ENCODE assay signal across 8 cellular contexts in the genomic region with DNA sequence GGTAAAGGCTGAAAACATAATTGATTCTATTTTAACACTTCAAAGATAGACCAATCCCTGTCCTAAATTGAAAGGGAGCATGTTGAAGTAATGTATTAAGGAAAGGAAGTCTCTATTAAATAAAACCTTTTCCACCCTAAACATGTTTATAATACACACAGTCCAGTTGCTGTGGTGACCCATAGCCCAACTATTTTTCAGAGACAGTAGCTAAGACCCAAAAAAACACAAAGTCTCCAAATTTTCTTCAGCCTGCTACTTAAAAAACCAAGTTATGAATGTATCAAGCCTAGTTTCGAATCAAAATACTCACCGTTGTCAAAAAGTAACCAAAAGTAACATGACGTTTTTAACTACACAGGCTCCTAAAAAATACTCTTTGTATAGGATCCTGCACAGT. TPM values are rescaled to one million over a fixed set of nuclear protein-coding genes. Genes with fewer than 3 reads are reported as not detected.
DNase-seq lines count a peak whose midpoint lies in the region; TF ChIP-seq lines count a peak whose summit lies in the region.

No MANE protein-coding gene starts in this region.

- H3K4me3 ChIP-seq in Jurkat, Clone E6-1 (ENCODE audit: low read length): peak overlapping the region; percentile 77
- H3K4me3 ChIP-seq in breast epithelium: peak overlapping the region; percentile 58 to 96 (median 75)
- H3K4me3 ChIP-seq in mesodermal cell (ENCODE audit: extremely low read depth, insufficient read depth, low read length, poor library complexity, severe bottlenecking): peak overlapping the region; percentile 72
- H3K4me3 ChIP-seq in testis: no peak overlapping the region

- TF ChIP-seq CTCF in breast epithelium (IDR thresholded peaks at IDR 0.05): no peak
- TF ChIP-seq CTCF in testis (IDR thresholded peaks at IDR 0.05): no peak

- H3K9me3 ChIP-seq in breast epithelium (no peaks in the 10 kb centered on the region), mesodermal cell (ENCODE audit: control insufficient read depth, low read length) (no peaks in the 10 kb centered on the region), testis (no peaks in the 10 kb centered on the region)

- H3K4me1 ChIP-seq in breast epithelium: peaks cover 0 to 7% of the 10 kb centered on the region in 2 donors
- no peaks in the 10 kb centered on the region for H3K4me1 ChIP-seq in mesodermal cell (ENCODE audit: control insufficient read depth, insufficient read depth, low read length, poor library complexity, severe bottlenecking)
- H3K4me1 ChIP-seq in testis: peaks cover 21% of the 10 kb centered on the region

- peak overlapping the region; percentile 96 to 100 for H3K27ac ChIP-seq in breast epithelium
- peak overlapping the region; percentile 97 for H3K27ac ChIP-seq in mesodermal cell (ENCODE audit: low read depth, low read length, severe bottlenecking)
- peak overlapping the region in 1 of 2 donors; percentile 95 for H3K27ac ChIP-seq in testis

- intact Hi-C loops in breast epithelium (cut with DNase I; ENCODE audit: low total_unique reads) (no loop called here), testis (cut with DNase I; ENCODE audit: low total_unique reads) (no loop called here)

- H3K36me3 ChIP-seq in breast epithelium (no peaks in the 10 kb centered on the region), mesodermal cell (ENCODE audit: control insufficient read depth, insufficient read depth, low read length) (peaks cover 27% of the 10 kb centered on the region), testis (ENCODE audit: low read depth, missing control alignments) (no peaks in the 10 kb centered on the region)

- WGBS in mesodermal cell (ENCODE audit: insufficient coverage in 2 of 2), 2 experiments: 37 to 40% methylated on average over 3 of the region's 3 CpGs
- 3 to 8% methylated on average over 3 of the region's 3 CpGs for WGBS in testis, 2 donors

- TF ChIP-seq POLR2A in breast epithelium (IDR thresholded peaks at IDR 0.05) (no peak), testis (IDR thresholded peaks at IDR 0.05) (no peak)

- H3K27me3 ChIP-seq in breast epithelium (no peaks in the 10 kb centered on the region), testis (no peaks in the 10 kb centered on the region)

- DNase-seq in AG08395 (ENCODE audit: low spot score): peak; percentile 43
- DNase-seq in Jurkat, Clone E6-1 (ENCODE audit: low read depth, low spot score): no peak
- DNase-seq in breast epithelium (ENCODE audit: low spot score in 2 of 2): no peak
- DNase-seq in activated CD8-positive, alpha-beta memory T cell treated with anti-CD3 and anti-CD28 coated beads, Interleukin-2, amount 50 U/mL, for 4 hours: no peak
- DNase-seq in testis: no peak
- DNase-seq in middle frontal gyrus (ENCODE audit: extremely low spot score, low spot score): no peak
- no peak for DNase-seq in NCI-H2107 treated with DMSO at 0.1 percent for 48 hours (lab: John Stamatoyannopoulos, UW; ENCODE audit: unreplicated experiment)

RNA-seq across cellular contexts. Expression of a gene that starts 1.6 kb away (rescaled TPM):
- polyA plus RNA-seq in Jurkat, Clone E6-1 (2012; ENCODE audit: insufficient read depth, insufficient read length): 8.5 TPM
- 10 to 100 TPM; 22.6 to 32.5 (median 26.5) TPM for total RNA-seq in breast epithelium
- polyA plus RNA-seq in mesodermal cell (2013, experiment 1 of 2): 8.9 TPM
- polyA plus RNA-seq in mesodermal cell (2013, experiment 2 of 2): 8.5 TPM
- 10 to 100 TPM; 20.5 to 25.4 TPM for total RNA-seq in testis
- polyA plus RNA-seq in testis (ENCODE audit: insufficient read depth, low read depth, low replicate concordance): 20.4 TPM

RNA-seq across cellular contexts. Expression of a gene that starts 50.1 kb away (rescaled TPM):
- polyA plus RNA-seq in Jurkat, Clone E6-1 (2012; ENCODE audit: insufficient read depth, insufficient read length): 5.3 TPM
- total RNA-seq in breast epithelium (1 to 10 TPM; 1.3 to 2.9 (median 1.6) TPM), testis (1 to 10 TPM; 7.3 to 8.9 TPM)
- 6.6 TPM for polyA plus RNA-seq in mesodermal cell (2013, experiment 1 of 2)
- polyA plus RNA-seq in mesodermal cell (2013, experiment 2 of 2): 7.6 TPM
- 4.5 TPM for polyA plus RNA-seq in testis (ENCODE audit: insufficient read depth, low read depth, low replicate concordance)

Comparison
In these comparisons a context has a peak if more than half of its experiments do, and no peak if none do; other contexts are left out.
1. H3K4me3 ChIP-seq: peak in Jurkat, Clone E6-1 (single experiment), breast epithelium (3 of 3) and mesodermal cell (single experiment); none in testis (0 of 2).